In genomic region chr7:128240696-128241386, GRCh38 we compare ENCODE assay signal across 1 cellular context.
TF ChIP-seq lines count a peak whose summit lies in the region.

TSS of gene LEP (plus strand) at chr7:128241278. CDS start at chr7:128252019, 10,741 bp downstream.

TF ChIP-seq in K562, 482 proteins besides CTCF, POLR2A, EP300 and RAD21:
- no peak for TF ChIP-seq FOS (IDR thresholded peaks at IDR 0.05; ENCODE audit: extremely low read depth, insufficient read length)
- TF ChIP-seq RBM39 (optimal IDR thresholded peaks at IDR 0.05; ENCODE audit: low read depth, low read length): no peak
- TF ChIP-seq CEBPB (tag; IDR thresholded peaks at IDR 0.05): peak; percentile 60
- 0 out of 2 replicates have a peak, but pooled peaks have one; percentile 21 for TF ChIP-seq CEBPG (CRISPR knock-in tag; IDR thresholded peaks at IDR 0.05)
- TF ChIP-seq CEBPG (tag; conservative IDR thresholded peaks at IDR 0.05 in 1 of 2, IDR thresholded peaks at IDR 0.05 in 1 of 2): 0 out of 4 replicates have a peak, but pooled peaks of 1 of the 2 experiments have one; percentile 14
